In the genomic region with DNA sequence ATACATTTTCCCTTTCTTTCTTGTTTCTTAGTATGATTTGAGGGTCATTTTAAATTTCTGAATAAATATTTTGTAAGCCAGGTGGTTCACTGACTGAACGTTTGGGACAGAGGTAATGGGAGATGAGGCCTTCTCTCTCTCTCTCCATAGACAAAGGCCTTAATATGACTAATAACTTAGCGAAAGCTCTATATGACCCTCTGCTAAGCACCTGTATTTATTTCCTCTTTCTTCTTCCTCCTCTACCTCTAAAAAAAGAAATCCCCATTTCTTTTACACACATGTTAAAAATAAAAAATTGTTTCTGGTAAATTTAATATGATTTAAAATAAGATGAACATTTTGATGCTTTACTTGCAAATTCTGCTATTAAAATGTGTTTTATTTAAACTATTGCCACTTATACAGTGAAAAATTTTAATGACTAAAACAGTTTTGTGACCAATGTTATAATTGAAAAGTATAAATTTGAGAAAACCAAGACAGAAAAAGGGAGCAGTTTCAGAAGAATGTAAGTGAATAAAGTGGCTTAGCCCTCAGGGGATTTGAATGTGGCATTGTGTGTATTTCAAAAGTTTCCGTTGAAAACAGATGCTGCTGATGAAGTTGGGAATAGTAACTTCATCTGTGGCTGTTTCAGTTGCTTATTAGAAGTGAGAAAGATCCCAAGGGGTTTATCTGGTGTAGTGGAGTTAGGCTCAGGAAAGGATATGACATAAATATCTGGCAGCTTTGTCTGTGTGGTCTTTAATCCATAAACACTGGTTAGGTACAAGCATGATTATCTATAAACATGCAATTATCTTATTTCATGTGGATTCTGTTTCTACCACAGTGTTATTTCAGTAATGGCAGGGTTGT, we compare ENCODE assay signal across 9 cellular contexts.
DNase-seq lines count a peak whose midpoint lies in the region; ATAC-seq lines count a peak whose summit lies in the region.
"Had no signal": no experiment of that assay in that cellular context is flagged by ENCODE, and none has a peak within 500 bp of the region (broad histone marks: within the 10 kb centered on the region; RNA-seq: fewer than 3 reads in every experiment).

No MANE protein-coding gene starts in this region.

- peak; percentile 52 for ATAC-seq in GM19467 (IDR thresholded peaks at IDR 0.05; ENCODE audit: unreplicated experiment)
- ATAC-seq in HG03520 (IDR thresholded peaks at IDR 0.05; ENCODE audit: unreplicated experiment): peak; percentile 49
- no peak for ATAC-seq in left lobe of liver
- no peak for ATAC-seq in activated T-cell treated with anti-CD3 and anti-CD28 coated beads, Interleukin-2, amount 50 U/mL, for 4 hours

- DNase-seq in EL (peak; percentile 40), epithelial cell of prostate (ENCODE audit: low read depth, low spot score) (no peak), left lobe of liver (ENCODE audit: low spot score) (no peak), NCI-H748 (lab: John Stamatoyannopoulos, UW; ENCODE audit: unreplicated experiment) (no peak)
- DNase-seq in stimulated activated CD4-positive, alpha-beta T cell treated with anti-CD3 and anti-CD28 coated beads, Interleukin-12 subunit alpha, Interleukin-12 subunit beta, amount 100 ng/mL, for 4 hours: no peak
- DNase-seq in activated T-cell treated with anti-CD3 and anti-CD28 coated beads, Interleukin-2, amount 50 U/mL, for 4 hours: no peak
- DNase-seq: brain microvascular endothelial cell had no signal

- H3K4me3 Mint-ChIP-seq in activated T-cell treated with anti-CD3 and anti-CD28 coated beads, Interleukin-2, amount 50 U/mL, for 4 hours: no peak overlapping the region

- peaks cover 73% of the 10 kb centered on the region for H3K4me1 Mint-ChIP-seq in activated T-cell treated with anti-CD3 and anti-CD28 coated beads, Interleukin-2, amount 50 U/mL, for 4 hours (ENCODE audit: low read depth)

- no peaks in the 10 kb centered on the region for H3K9me3 Mint-ChIP-seq in activated T-cell treated with anti-CD3 and anti-CD28 coated beads, Interleukin-2, amount 50 U/mL, for 4 hours

- peaks cover 24% of the 10 kb centered on the region for H3K36me3 Mint-ChIP-seq in activated T-cell treated with anti-CD3 and anti-CD28 coated beads, Interleukin-2, amount 50 U/mL, for 4 hours (ENCODE audit: insufficient read depth)

- H3K27me3 Mint-ChIP-seq in activated T-cell treated with anti-CD3 and anti-CD28 coated beads, Interleukin-2, amount 50 U/mL, for 4 hours (ENCODE audit: low read depth): no peaks in the 10 kb centered on the region

- H3K27ac ChIP-seq in epithelial cell of prostate: peak overlapping the region; percentile 41
- H3K27ac ChIP-seq: brain microvascular endothelial cell had no signal

Comparison
In these comparisons a context has a peak if more than half of its experiments do, and no peak if none do; other contexts are left out.
1. ATAC-seq: peak in GM19467 (single experiment) and HG03520 (single experiment); none in left lobe of liver (single experiment) and activated T-cell treated with anti-CD3 and anti-CD28 coated beads, Interleukin-2, amount 50 U/mL, for 4 hours (0 of 2).